23 cellular contexts compared by ENCODE assay signal in genomic region chr19:45314708-45315107, GRCh38. TPM values are rescaled to one million over a fixed set of nuclear protein-coding genes. Genes with fewer than 3 reads are reported as not detected.
DNase-seq lines count a peak whose midpoint lies in the region; ATAC-seq and TF ChIP-seq lines count a peak whose summit lies in the region.
"Had no signal": no experiment of that assay in that cellular context is flagged by ENCODE, and none has a peak within 500 bp of the region (broad histone marks: within the 10 kb centered on the region; RNA-seq: fewer than 3 reads in every experiment).

No MANE protein-coding gene starts in this region.

- no peaks in the 10 kb centered on the region for H4K20me1 ChIP-seq in BLaER1

- H3K27me3 ChIP-seq in BLaER1 (no peaks in the 10 kb centered on the region), psoas muscle (ENCODE audit: insufficient read depth in 3 of 3, low read length in 2 of 3) (no peaks in the 10 kb centered on the region)

- CTCF ChIA-PET in HEK293 (lab: Yijun Ruan, JAX) (no interaction called here), WTC11 (lab: Charles Lee) (no interaction called here)

- H3K36me3 ChIP-seq in BLaER1 (no peaks in the 10 kb centered on the region), HEK293 (ENCODE audit: control insufficient read depth in 2 of 2, insufficient read depth in 1 of 2, low read length in 2 of 2) (no peaks in the 10 kb centered on the region), psoas muscle (ENCODE audit: insufficient read depth in 1 of 2, low read depth in 1 of 2) (peaks cover 0 to 81% of the 10 kb centered on the region in 2 donors)
- H3K36me3 ChIP-seq: BE2C had no signal

- H3K27ac ChIP-seq in BLaER1 (no peak overlapping the region), HEK293 (ENCODE audit: extremely low read depth, low read depth, low read length) (no peak overlapping the region), psoas muscle (peak overlapping the region; percentile 86)
- H3K27ac ChIP-seq: A549, C4-2B had no signal

- H3K36me3 Mint-ChIP-seq in WTC11 = no peaks in the 10 kb centered on the region
- H3K36me3 Mint-ChIP-seq: CD4-positive, CD25-positive, alpha-beta regulatory T cell; CD8-positive, alpha-beta T cell had no signal

- intact Hi-C loops in psoas muscle (cut with DNase I) = no loop called here

- 55 to 71% (median 56%) methylated on average over 6 of the region's 6 CpGs for WGBS in psoas muscle, 3 donors

- H3K4me1 ChIP-seq in BLaER1 (peaks cover 25% of the 10 kb centered on the region), HEK293 (ENCODE audit: control insufficient read depth, insufficient read depth, low read length) (no peaks in the 10 kb centered on the region), psoas muscle (peaks cover 51% of the 10 kb centered on the region)
- H3K4me1 ChIP-seq: A549, BE2C, Caco-2 had no signal

- H3K9ac ChIP-seq in BLaER1 = no peak overlapping the region

- H3K9me3 Mint-ChIP-seq in WTC11 = no peaks in the 10 kb centered on the region
- H3K9me3 Mint-ChIP-seq: CD8-positive, alpha-beta T cell; GM23338; H9; HFFc6 had no signal

- H3K27ac Mint-ChIP-seq in WTC11 = no peak overlapping the region
- H3K27ac Mint-ChIP-seq: CD8-positive, alpha-beta T cell; GM23338; H9; HFFc6 had no signal

- peaks cover 79% of the 10 kb centered on the region for H3K27me3 Mint-ChIP-seq in WTC11 (ENCODE audit: low read depth)

- POLR2A ChIA-PET in HEK293 (lab: Yijun Ruan, JAX) = no interaction called here
- POLR2A ChIA-PET in WTC11 (lab: Charles Lee) = interaction anchor here (1.1 kb wide), 1 partner anchor 70 kb away, joined by 5 read pairs; the partner anchor contains the start of gene EXOC3L2

- H3K4me3 Mint-ChIP-seq in WTC11 = no peak overlapping the region
- H3K4me3 Mint-ChIP-seq: CD4-positive, CD25-positive, alpha-beta regulatory T cell; CD8-positive, alpha-beta T cell; GM23338; H9; HFFc6 had no signal

- H3K9me3 ChIP-seq in BLaER1 (no peaks in the 10 kb centered on the region), HEK293 (ENCODE audit: control insufficient read depth, insufficient read depth, low read depth, low read length) (no peaks in the 10 kb centered on the region), psoas muscle (no peaks in the 10 kb centered on the region)
- H3K9me3 ChIP-seq: A549, BE2C, Caco-2 had no signal

- DNase-seq in WTC11 (ENCODE audit: low spot score) = no peak
- DNase-seq in psoas muscle = no peak
- DNase-seq: 8988T; ACHN; AML-193; BE2C; Caco-2; CD4-positive, CD25-positive, alpha-beta regulatory T cell; CD8-positive, alpha-beta T cell; DMS153; DND-41; H9; HFFc6 had no signal

- TF ChIP-seq CTCF in HEK293 (tag by site-specific recombination; IDR thresholded peaks at IDR 0.05) = no peak
- TF ChIP-seq CTCF in WTC11 (IDR thresholded peaks at IDR 0.05) = no peak
- no peak for TF ChIP-seq CTCF in psoas muscle (IDR thresholded peaks at IDR 0.05)

- H3K4me3 ChIP-seq in BLaER1 = no peak overlapping the region
- no peak overlapping the region for H3K4me3 ChIP-seq in HEK293 (ENCODE audit: low read depth, low read length)
- no peak overlapping the region for H3K4me3 ChIP-seq in psoas muscle
- H3K4me3 ChIP-seq: A549, GM23338 had no signal

- peak overlapping the region; percentile 29 for H3K4me2 ChIP-seq in BLaER1
- H3K4me2 ChIP-seq: A549, GM23338 had no signal

- H3K4me1 Mint-ChIP-seq in WTC11 = no peaks in the 10 kb centered on the region
- H3K4me1 Mint-ChIP-seq: CD4-positive, CD25-positive, alpha-beta regulatory T cell; GM23338 had no signal

- ATAC-seq in WTC11 (no peak), psoas muscle (no peak), HG03442 (IDR thresholded peaks at IDR 0.05; ENCODE audit: unreplicated experiment) (no peak), HG03521 (IDR thresholded peaks at IDR 0.05; ENCODE audit: unreplicated experiment) (no peak), GM21717 (IDR thresholded peaks at IDR 0.05; ENCODE audit: unreplicated experiment) (no peak)
- ATAC-seq: A549; CD8-positive, alpha-beta T cell; HCT116 had no signal

TF ChIP-seq in HEK293, 187 proteins besides CTCF, POLR2A, EP300 and RAD21:
- TF ChIP-seq MZF1 (tag by site-specific recombination; IDR thresholded peaks at IDR 0.05; ENCODE audit: borderline replicate concordance) (no peak), ZNF121 (tag by site-specific recombination; IDR thresholded peaks at IDR 0.05) (peak; percentile 63; the same call in 1 of the 2 replicates), ZNF777 (tag by site-specific recombination; IDR thresholded peaks at IDR 0.05; ENCODE audit: borderline replicate concordance) (no peak), ZNF664 (tag by site-specific recombination; IDR thresholded peaks at IDR 0.05) (no peak)
TF ChIP-seq in HEK293: peak in this region for 1.

TF ChIP-seq in WTC11, 78 proteins besides CTCF, POLR2A, EP300 and RAD21:
- TF ChIP-seq NR2C2 (CRISPR knock-in tag; IDR thresholded peaks at IDR 0.05) = no peak
- peak; percentile 54; the same call in 1 of the 2 replicates for TF ChIP-seq ZNF121 (CRISPR knock-in tag; IDR thresholded peaks at IDR 0.05)
TF ChIP-seq in WTC11: peak in this region for 1.

RNA-seq across cellular contexts. Expression of gene CKM, which starts 8.0 kb away (rescaled TPM):
- not detected in 3 replicates for total RNA-seq in WTC11 (2021)
- over 10,000 TPM in 3 of 4 donors, 1,000 to 10,000 TPM in 1; 9,755 to 16,244 (median 12,984) TPM for total RNA-seq in psoas muscle
- over 10,000 TPM in 2 of 3 donors, 1,000 to 10,000 TPM in 1; 9,503 to 23,818 (median 21,473) TPM for polyA plus RNA-seq in psoas muscle
- total RNA-seq: Caco-2; CD4-positive, CD25-positive, alpha-beta regulatory T cell; CD8-positive, alpha-beta T cell; GM23338; H4; H9; HFFc6 had no signal
- polyA plus RNA-seq: A549; CD4-positive, CD25-positive, alpha-beta regulatory T cell; GM23338 had no signal

RNA-seq across cellular contexts. Expression of gene KLC3, which starts 25.8 kb away (rescaled TPM):
- total RNA-seq in WTC11 (2021) = 5.2 to 6.5 TPM (median 5.3 TPM) in 3 replicates
- under 1 TPM in 2 of 4 donors, not detected in 2; 0.11 to 0.27 TPM for total RNA-seq in psoas muscle
- under 1 TPM in 2 of 3 donors, not detected in 1; 0.03 to 0.05 TPM for polyA plus RNA-seq in psoas muscle
- total RNA-seq: CD8-positive, alpha-beta T cell; H4; HFFc6 had no signal
- polyA plus RNA-seq: CD4-positive, CD25-positive, alpha-beta regulatory T cell had no signal

RNA-seq across cellular contexts. Expression of gene ERCC2, which starts 55.7 kb away (rescaled TPM):
- total RNA-seq in WTC11 (2021) = 102 to 113 TPM (median 109 TPM) in 3 replicates
- total RNA-seq in psoas muscle = 10 to 100 TPM in 3 of 4 donors, 1 to 10 TPM in 1; 9.3 to 16.4 (median 12.5) TPM
- 1 to 10 TPM; 5.0 to 8.3 (median 5.3) TPM for polyA plus RNA-seq in psoas muscle

Comparison
In these comparisons a context has a peak if more than half of its experiments do, and no peak if none do; other contexts are left out.
1. RNA of gene CKM, which starts 8.0 kb away (total RNA-seq): 9,755 to 16,244 TPM in psoas muscle; not detected in WTC11; every median in the first group is over 1,000 times any median in the second.